In genomic region chr1:23111600-23112535, GRCh38 we compare ENCODE assay signal across 12 cellular contexts. TPM values are rescaled to one million over a fixed set of nuclear protein-coding genes. Genes with fewer than 3 reads are reported as not detected.
DNase-seq lines count a peak whose midpoint lies in the region; ATAC-seq and TF ChIP-seq lines count a peak whose summit lies in the region.
"Had no signal": no experiment of that assay in that cellular context is flagged by ENCODE, and none has a peak within 500 bp of the region (broad histone marks: within the 10 kb centered on the region; RNA-seq: fewer than 3 reads in every experiment).

No MANE protein-coding gene starts in this region.

- H3K36me3 ChIP-seq in KMS-11 (ENCODE audit: insufficient read depth) = no peaks in the 10 kb centered on the region
- H3K36me3 ChIP-seq in neural progenitor cell = no peaks in the 10 kb centered on the region
- H3K36me3 ChIP-seq in stomach = peaks cover 13 to 21% (median 19%) of the 10 kb centered on the region in 4 donors
- peaks cover 0 to 22% (median 9%) of the 10 kb centered on the region in 6 donors for H3K36me3 ChIP-seq in spleen

- peaks cover 49% of the 10 kb centered on the region for H3K4me1 ChIP-seq in KMS-11 (ENCODE audit: low read depth, poor library complexity, severe bottlenecking)
- H3K4me1 ChIP-seq in neural progenitor cell = peaks cover 25% of the 10 kb centered on the region
- peaks cover 0 to 47% (median 17%) of the 10 kb centered on the region in 4 donors for H3K4me1 ChIP-seq in stomach
- peaks cover 28 to 77% (median 54%) of the 10 kb centered on the region in 6 donors for H3K4me1 ChIP-seq in spleen

- H3K4me1 Mint-ChIP-seq in dendritic cell treated with granulocyte-macrophage colony-stimulating factor and Interleukin-4, amounts not matched to agents 40 ng/mL and 50 ng/mL, for 4 days (ENCODE audit: low read depth) = peaks cover 42% of the 10 kb centered on the region
- peaks cover 30% of the 10 kb centered on the region for H3K4me1 Mint-ChIP-seq in neural progenitor cell

- H3K4me2 ChIP-seq in KMS-11 = peak overlapping the region; percentile 44; the same call in 1 of the 2 replicates
- no peak overlapping the region for H3K4me2 ChIP-seq in neural progenitor cell

- H2AFZ ChIP-seq in KMS-11 (ENCODE audit: low read depth) (no peak overlapping the region), neural progenitor cell (replicated peaks) (no peak overlapping the region)

- H3K9me3 ChIP-seq in neural progenitor cell (ENCODE audit: low read depth) (no peaks in the 10 kb centered on the region), stomach (no peaks in the 10 kb centered on the region), spleen (no peaks in the 10 kb centered on the region)
- H3K9me3 ChIP-seq: gastrocnemius medialis had no signal

- H3K27ac ChIP-seq in KMS-11 (no peak overlapping the region), neural progenitor cell (no peak overlapping the region), stomach (peak overlapping the region in 2 of 5 donors; percentile 9 to 19), spleen (peak overlapping the region in 4 of 8 donors; percentile 6 to 39 (median 24))
- H3K27ac ChIP-seq: gastrocnemius medialis had no signal

- H3K79me2 ChIP-seq in KMS-11 (ENCODE audit: insufficient read depth, low read depth) (peaks cover 9% of the 10 kb centered on the region; the same call in 1 of the 2 replicates), neural progenitor cell (ENCODE audit: low read depth) (peaks cover 90% of the 10 kb centered on the region)

- no peaks in the 10 kb centered on the region for H3K27me3 Mint-ChIP-seq in dendritic cell treated with granulocyte-macrophage colony-stimulating factor and Interleukin-4, amounts not matched to agents 40 ng/mL and 50 ng/mL, for 4 days
- no peaks in the 10 kb centered on the region for H3K27me3 Mint-ChIP-seq in neural progenitor cell (ENCODE audit: insufficient read depth, low read depth)
- H3K27me3 Mint-ChIP-seq: activated CD4-positive, alpha-beta memory T cell treated with anti-CD3 and anti-CD28 coated beads, Interleukin-2, amount 10 ng/mL, durations not matched to agents 7 days and 5 days had no signal

- no peaks in the 10 kb centered on the region for H3K27me3 ChIP-seq in KMS-11 (ENCODE audit: insufficient read depth, low read depth)
- no peaks in the 10 kb centered on the region for H3K27me3 ChIP-seq in neural progenitor cell
- H3K27me3 ChIP-seq in stomach = no peaks in the 10 kb centered on the region
- H3K27me3 ChIP-seq in spleen (replicated peaks in 1 of 7) = no peaks in the 10 kb centered on the region
- H3K27me3 ChIP-seq: gastrocnemius medialis had no signal

- TF ChIP-seq EP300 in stomach (IDR thresholded peaks at IDR 0.05) = no peak

- H3K27ac Mint-ChIP-seq in dendritic cell treated with granulocyte-macrophage colony-stimulating factor and Interleukin-4, amounts not matched to agents 40 ng/mL and 50 ng/mL, for 4 days = peak overlapping the region; percentile 75
- peak overlapping the region; percentile 14 for H3K27ac Mint-ChIP-seq in neural progenitor cell
- H3K27ac Mint-ChIP-seq: activated CD4-positive, alpha-beta memory T cell treated with anti-CD3 and anti-CD28 coated beads, Interleukin-2, amount 10 ng/mL, durations not matched to agents 7 days and 5 days had no signal

- ATAC-seq in GM18867 (IDR thresholded peaks at IDR 0.05; ENCODE audit: unreplicated experiment) = no peak
- ATAC-seq: gastrocnemius medialis had no signal

- H3K4me3 ChIP-seq in KMS-11 (IDR thresholded peaks at IDR 0.05; ENCODE audit: insufficient read depth, low read depth, low read length) (no peak overlapping the region), neural progenitor cell (no peak overlapping the region), stomach (no peak overlapping the region), spleen (no peak overlapping the region)
- H3K4me3 ChIP-seq: gastrocnemius medialis, skin epidermis had no signal

- no peaks in the 10 kb centered on the region for H3K9me3 Mint-ChIP-seq in dendritic cell treated with granulocyte-macrophage colony-stimulating factor and Interleukin-4, amounts not matched to agents 40 ng/mL and 50 ng/mL, for 4 days
- H3K9me3 Mint-ChIP-seq in neural progenitor cell = no peaks in the 10 kb centered on the region
- H3K9me3 Mint-ChIP-seq: activated CD4-positive, alpha-beta memory T cell treated with anti-CD3 and anti-CD28 coated beads, Interleukin-2, amount 10 ng/mL, durations not matched to agents 7 days and 5 days had no signal

- intact Hi-C loops in dendritic cell treated with granulocyte-macrophage colony-stimulating factor and Interleukin-4, amounts not matched to agents 40 ng/mL and 50 ng/mL, for 4 days (cut with micrococcal nuclease) = no loop called here
- intact Hi-C loops in stomach (cut with DNase I; ENCODE audit: low total_unique reads) = no loop called here
- intact Hi-C loops in spleen (cut with DNase I; ENCODE audit: low total_unique reads) = loop anchor here (5.0 kb wide), 1 partner anchor 55 kb away; the partner anchor contains the start of gene LUZP1

- peaks cover 4% of the 10 kb centered on the region for H3F3A ChIP-seq in neural progenitor cell (ENCODE audit: low read depth)

- H3K9ac ChIP-seq in KMS-11 (no peak overlapping the region), neural progenitor cell (no peak overlapping the region)

- TF ChIP-seq POLR2A in stomach (IDR thresholded peaks at IDR 0.05) = no peak
- no peak for TF ChIP-seq POLR2A in spleen (IDR thresholded peaks at IDR 0.05)

- TF ChIP-seq CTCF in KMS-11 (conservative IDR thresholded peaks at IDR 0.05; ENCODE audit: low read depth, low read length) (no peak), neural progenitor cell (IDR thresholded peaks at IDR 0.05) (no peak), stomach (IDR thresholded peaks at IDR 0.05) (no peak), spleen (IDR thresholded peaks at IDR 0.05 in 8 of 11, conservative IDR thresholded peaks at IDR 0.05 in 3 of 11) (no peak)

- peak overlapping the region; percentile 17 for H3K4me3 Mint-ChIP-seq in dendritic cell treated with granulocyte-macrophage colony-stimulating factor and Interleukin-4, amounts not matched to agents 40 ng/mL and 50 ng/mL, for 4 days
- H3K4me3 Mint-ChIP-seq in neural progenitor cell = no peak overlapping the region
- H3K4me3 Mint-ChIP-seq: activated CD4-positive, alpha-beta memory T cell treated with anti-CD3 and anti-CD28 coated beads, Interleukin-2, amount 10 ng/mL, durations not matched to agents 7 days and 5 days had no signal

- peak; percentile 37 to 42 for DNase-seq in activated CD4-positive, alpha-beta T cell treated with anti-CD3 and anti-CD28 coated beads, Interleukin-2, amount 50 U/mL, for 4 hours
- DNase-seq in activated CD4-positive, alpha-beta T cell treated with anti-CD3 and anti-CD28 coated beads for 1 hour = no peak
- DNase-seq in neural progenitor cell (ENCODE audit: low spot score) (no peak), stomach (no peak), spleen (no peak)
- DNase-seq: activated CD4-positive, alpha-beta memory T cell treated with anti-CD3 and anti-CD28 coated beads, Interleukin-2, amount 10 ng/mL, durations not matched to agents 7 days and 5 days; amygdala; gastrocnemius medialis had no signal

- H4K20me1 ChIP-seq in KMS-11 (ENCODE audit: insufficient read depth) (no peaks in the 10 kb centered on the region), neural progenitor cell (ENCODE audit: low read depth) (peaks cover 93% of the 10 kb centered on the region)

- 79 to 84% (median 83%) methylated on average over 6 of the region's 6 CpGs for WGBS in stomach, 5 donors
- 72 to 86% (median 77%) methylated on average over 6 of the region's 6 CpGs for WGBS in spleen, 5 donors

- peaks cover 24% of the 10 kb centered on the region for H3K36me3 Mint-ChIP-seq in dendritic cell treated with granulocyte-macrophage colony-stimulating factor and Interleukin-4, amounts not matched to agents 40 ng/mL and 50 ng/mL, for 4 days (ENCODE audit: low read depth)
- H3K36me3 Mint-ChIP-seq in neural progenitor cell = peaks cover 5% of the 10 kb centered on the region

RNA-seq across cellular contexts. Expression of gene LUZP1, which starts 56.8 kb away (rescaled TPM):
- total RNA-seq in neural progenitor cell (ENCODE audit: low replicate concordance) (38.0 and 39.1 TPM in 2 replicates), stomach (10 to 100 TPM; 12.5 to 20.4 (median 19.3) TPM), spleen (10 to 100 TPM; 25.4 to 51.6 (median 36.8) TPM)
- polyA plus RNA-seq in stomach (1 to 10 TPM; 2.6 to 4.9 (median 3.7) TPM), spleen (1 to 10 TPM; 1.7 to 5.1 (median 1.9) TPM)

Comparison
In these comparisons a context has a peak if more than half of its experiments do, and no peak if none do; other contexts are left out.
1. DNase-seq: peak in activated CD4-positive, alpha-beta T cell treated with anti-CD3 and anti-CD28 coated beads, Interleukin-2, amount 50 U/mL, for 4 hours (2 of 2); none in activated CD4-positive, alpha-beta T cell treated with anti-CD3 and anti-CD28 coated beads for 1 hour (single experiment), neural progenitor cell (single experiment), stomach (single experiment) and spleen (single experiment).